Comparison of ENCODE assay signal across 20 cellular contexts in the genomic region with DNA sequence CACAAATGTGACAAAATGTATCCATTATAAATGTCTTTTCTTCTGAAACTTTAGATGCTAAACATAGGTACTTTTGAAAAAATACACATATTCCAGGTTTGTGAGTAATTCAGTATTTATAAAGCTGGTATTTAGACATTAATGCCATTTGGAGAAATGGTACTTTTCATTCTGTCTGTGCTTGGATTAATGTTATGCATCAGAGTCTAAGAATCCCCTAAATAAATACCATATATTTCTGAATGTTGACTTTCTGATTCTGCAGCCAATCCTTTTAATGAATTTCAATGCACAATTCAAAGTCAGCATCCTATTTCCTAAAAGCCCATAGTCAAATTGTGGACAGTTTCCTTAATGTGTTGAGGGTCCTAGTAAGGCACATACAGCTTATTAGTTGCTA.
"Had no signal": no experiment of that assay in that cellular context is flagged by ENCODE, and none has a peak within 500 bp of the region (broad histone marks: within the 10 kb centered on the region; RNA-seq: fewer than 3 reads in every experiment).

No MANE protein-coding gene starts in this region.

- H3K9me3 Mint-ChIP-seq: activated CD4-positive, alpha-beta memory T cell treated with anti-CD3 and anti-CD28 coated beads for 36 hours; activated CD4-positive, alpha-beta T cell treated with anti-CD3 and anti-CD28 coated beads, Interleukin-2, amount 10 ng/mL, durations not matched to agents 7 days and 5 days; activated naive CD4-positive, alpha-beta T cell treated with anti-CD3 and anti-CD28 coated beads for 36 hours; activated T-cell treated with anti-CD3 and anti-CD28 coated beads, Interleukin-2, amount 50 U/mL, for 4 hours had no signal

- H3K27me3 Mint-ChIP-seq: activated CD4-positive, alpha-beta memory T cell treated with anti-CD3 and anti-CD28 coated beads for 36 hours; activated CD4-positive, alpha-beta T cell treated with anti-CD3 and anti-CD28 coated beads, Interleukin-2, amount 10 ng/mL, durations not matched to agents 7 days and 5 days; activated naive CD8-positive, alpha-beta T cell; T-cell had no signal

- FAIRE-seq: bronchial epithelial cell had no signal

- H3K36me3 Mint-ChIP-seq: activated CD4-positive, alpha-beta memory T cell treated with anti-CD3 and anti-CD28 coated beads for 36 hours; activated naive CD8-positive, alpha-beta T cell; T-cell had no signal

- DNase-seq: activated CD4-positive, alpha-beta memory T cell treated with anti-CD3 and anti-CD28 coated beads for 36 hours; activated CD4-positive, alpha-beta T cell treated with anti-CD3 and anti-CD28 coated beads, Interleukin-2, amount 10 ng/mL, durations not matched to agents 7 days and 5 days; activated CD4-positive, CD25-positive, alpha-beta regulatory T cell; activated CD8-positive, alpha-beta memory T cell treated with anti-CD3 and anti-CD28 coated beads for 24 hours; activated gamma-delta T cell; activated naive CD4-positive, alpha-beta T cell treated with anti-CD3 and anti-CD28 coated beads for 36 hours; activated T-cell treated with anti-CD3 and anti-CD28 coated beads, Interleukin-2, amount 50 U/mL, for 4 hours; central memory CD4-positive, alpha-beta T cell; KG1; NCI-H1092; NCI-H1417 treated with DMSO at 0.1 percent for 48 hours; NCI-H1694; NCI-H2029; NCI-H524; SHP77 treated with DMSO at 0.1 percent for 48 hours; T-cell; T-helper 2 cell had no signal

- H3K4me1 Mint-ChIP-seq: activated CD4-positive, alpha-beta T cell treated with anti-CD3 and anti-CD28 coated beads, Interleukin-2, amount 10 ng/mL, durations not matched to agents 7 days and 5 days; T-cell had no signal

- H3K27ac ChIP-seq: VCaP had no signal

- H3K27ac Mint-ChIP-seq: activated CD4-positive, alpha-beta memory T cell treated with anti-CD3 and anti-CD28 coated beads for 36 hours; activated CD4-positive, alpha-beta T cell treated with anti-CD3 and anti-CD28 coated beads, Interleukin-2, amount 10 ng/mL, durations not matched to agents 7 days and 5 days; activated naive CD4-positive, alpha-beta T cell treated with anti-CD3 and anti-CD28 coated beads for 36 hours; activated naive CD8-positive, alpha-beta T cell; T-cell had no signal

- H3K4me3 Mint-ChIP-seq: activated CD4-positive, alpha-beta memory T cell treated with anti-CD3 and anti-CD28 coated beads for 36 hours; activated CD4-positive, alpha-beta T cell treated with anti-CD3 and anti-CD28 coated beads, Interleukin-2, amount 10 ng/mL, durations not matched to agents 7 days and 5 days; activated naive CD4-positive, alpha-beta T cell treated with anti-CD3 and anti-CD28 coated beads for 36 hours; activated naive CD8-positive, alpha-beta T cell; activated T-cell treated with anti-CD3 and anti-CD28 coated beads, Interleukin-2, amount 50 U/mL, for 4 hours; T-cell had no signal

- ATAC-seq: activated T-cell treated with anti-CD3 and anti-CD28 coated beads, Interleukin-2, amount 50 U/mL, for 4 hours; T-cell had no signal
